14 cellular contexts compared by ENCODE assay signal in the genomic region with DNA sequence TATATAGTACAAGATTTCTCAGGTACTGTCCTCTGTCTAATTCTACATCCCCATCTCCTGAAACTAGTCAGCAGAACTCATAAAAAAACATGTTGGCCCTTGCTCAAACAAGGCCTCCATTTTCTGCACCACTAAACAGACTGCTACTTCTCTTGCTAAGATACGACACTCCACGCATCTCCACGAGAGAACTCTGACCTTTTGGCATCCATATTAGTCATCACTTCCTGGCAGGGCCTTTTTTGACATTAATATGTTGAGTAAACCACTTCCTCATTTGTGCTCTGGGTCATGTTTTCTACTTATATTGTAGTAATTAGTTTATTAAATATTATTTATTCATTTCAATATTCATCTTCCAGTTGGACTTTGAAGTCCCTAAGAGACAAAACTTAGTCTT.
DNase-seq lines count a peak whose midpoint lies in the region; ATAC-seq and TF ChIP-seq lines count a peak whose summit lies in the region.
"Had no signal": no experiment of that assay in that cellular context is flagged by ENCODE, and none has a peak within 500 bp of the region (broad histone marks: within the 10 kb centered on the region; RNA-seq: fewer than 3 reads in every experiment).

No MANE protein-coding gene starts in this region.

- TF ChIP-seq EP300 in ovary (IDR thresholded peaks at IDR 0.05) = no peak

- TF ChIP-seq POLR2A in ovary (IDR thresholded peaks at IDR 0.05) = no peak

- DNase-seq in GM06990 (ENCODE audit: extremely low read depth, insufficient read length) (peak; percentile 29), MV-4-11 (lab: John Stamatoyannopoulos, UW) (peak; percentile 89), fibroblast of mammary gland (ENCODE audit: low read depth) (peak; percentile 30), posterior cingulate gyrus (no peak), ovary (no peak)
- DNase-seq in activated T-cell treated with anti-CD3 and anti-CD28 coated beads, Interleukin-2, amount 50 U/mL, for 1 hour = no peak
- DNase-seq: activated T-cell treated with anti-CD3 and anti-CD28 coated beads, Interleukin-2, amount 50 U/mL, for 48 hours; mesendoderm; NCI-H524; right cardiac atrium; T1000 had no signal

- H3K4me3 ChIP-seq in GM06990 (replicated peaks; ENCODE audit: low read depth, low read length) (no peak overlapping the region), fibroblast of mammary gland (ENCODE audit: control insufficient read depth, low read depth, low read length) (no peak overlapping the region), ovary (no peak overlapping the region)

- intact Hi-C loops in posterior cingulate gyrus (cut with DNase I) = no loop called here
- intact Hi-C loops in ovary (cut with DNase I) = no loop called here

- no peak overlapping the region for H3K27ac ChIP-seq in ovary
- H3K27ac ChIP-seq: C4-2B had no signal

- no peaks in the 10 kb centered on the region for H3K9me3 ChIP-seq in ovary

- H3K4me1 ChIP-seq in ovary (ENCODE audit: insufficient read depth) = no peaks in the 10 kb centered on the region

- TF ChIP-seq CTCF in GM06990 (IDR thresholded peaks at IDR 0.05; ENCODE audit: insufficient read depth, low read length, poor library complexity, severe bottlenecking) (no peak), fibroblast of mammary gland (conservative IDR thresholded peaks at IDR 0.05; ENCODE audit: control insufficient read depth, insufficient read depth, low read depth, low read length) (no peak), ovary (IDR thresholded peaks at IDR 0.05) (no peak)

- 52 to 60% (median 59%) methylated on average over 3 of the region's 3 CpGs for WGBS in ovary, 3 donors

- H3K27me3 ChIP-seq in GM06990 (replicated peaks; ENCODE audit: control insufficient read depth, insufficient read depth, low read length) = no peaks in the 10 kb centered on the region
- H3K27me3 ChIP-seq in ovary = no peaks in the 10 kb centered on the region

- ATAC-seq in GM21786 (IDR thresholded peaks at IDR 0.05; ENCODE audit: unreplicated experiment) (peak; percentile 78), GM21423 (IDR thresholded peaks at IDR 0.05; ENCODE audit: unreplicated experiment) (no peak)
- ATAC-seq: right cardiac atrium had no signal

- H3K36me3 ChIP-seq in GM06990 (ENCODE audit: control insufficient read depth, insufficient read depth, low read length) (no peaks in the 10 kb centered on the region), ovary (no peaks in the 10 kb centered on the region)

Comparison
In these comparisons a context has a peak if more than half of its experiments do, and no peak if none do; other contexts are left out.
1. DNase-seq: peak in GM06990 (single experiment), MV-4-11 (single experiment) and fibroblast of mammary gland (single experiment); none in posterior cingulate gyrus (0 of 10), ovary (0 of 5) and activated T-cell treated with anti-CD3 and anti-CD28 coated beads, Interleukin-2, amount 50 U/mL, for 1 hour (single experiment).